Comparison of ENCODE assay signal across 10 cellular contexts in the genomic region with DNA sequence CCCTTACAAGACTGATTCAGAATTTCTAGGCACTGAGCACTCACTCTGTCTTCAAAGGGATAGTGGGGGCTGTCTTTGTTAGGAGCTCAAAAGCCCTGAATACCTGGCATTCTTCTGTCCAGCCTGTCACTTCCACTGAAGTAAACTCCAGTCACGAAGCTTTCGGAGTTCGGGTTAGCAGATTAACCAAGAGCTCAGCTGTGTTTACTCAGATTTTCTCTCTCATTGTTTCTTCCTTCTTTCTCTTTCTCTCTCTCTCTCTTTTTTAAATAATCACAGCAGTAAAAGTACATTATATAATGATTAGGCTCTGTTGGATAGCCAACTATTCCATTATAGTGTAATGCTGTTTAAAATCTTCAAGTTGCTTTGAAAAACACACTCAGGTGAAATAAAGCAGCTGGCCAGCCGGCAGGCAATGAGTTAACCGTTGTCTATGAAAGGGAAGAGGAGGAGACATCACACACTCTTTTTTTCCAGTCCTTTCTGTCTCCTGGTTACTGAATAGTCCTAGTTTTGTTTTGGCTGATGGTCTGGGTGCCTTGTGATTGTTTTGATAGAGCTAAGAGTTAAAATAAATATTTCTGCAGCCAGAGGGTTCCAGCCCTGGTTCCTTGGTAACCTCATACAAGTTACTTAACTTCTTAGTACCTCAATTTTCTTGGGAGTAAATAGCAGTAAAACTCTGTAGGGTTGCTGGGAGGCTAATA.
DNase-seq lines count a peak whose midpoint lies in the region; ATAC-seq and TF ChIP-seq lines count a peak whose summit lies in the region.
"Had no signal": no experiment of that assay in that cellular context is flagged by ENCODE, and none has a peak within 500 bp of the region (broad histone marks: within the 10 kb centered on the region; RNA-seq: fewer than 3 reads in every experiment).

No MANE protein-coding gene starts in this region.

- TF ChIP-seq CTCF in GM13976 (IDR thresholded peaks at IDR 0.05; ENCODE audit: borderline replicate concordance, control extremely low read depth, extremely low read depth, insufficient read depth, missing control alignments): no peak

- ATAC-seq in HG03378 (IDR thresholded peaks at IDR 0.05; ENCODE audit: unreplicated experiment): no peak
- ATAC-seq: Panc1 had no signal

- DNase-seq in HS-27A (ENCODE audit: low read depth) (peak; percentile 12), brain pericyte (ENCODE audit: low read depth, low spot score) (peak; percentile 77), islet precursor cell (peak; percentile 89), smooth muscle cell of the brain vasculature (ENCODE audit: low read depth, low spot score) (peak; percentile 77), GM13976 (ENCODE audit: low spot score) (no peak), SW 1271 (lab: John Stamatoyannopoulos, UW) (no peak), NOMO-1 treated with DMSO at 0.1 percent for 48 hours (lab: John Stamatoyannopoulos, UW; ENCODE audit: unreplicated experiment) (no peak)
- DNase-seq: activated CD8-positive, alpha-beta memory T cell treated with anti-CD3 and anti-CD28 coated beads, Interleukin-2, amount 50 U/mL, for 48 hours had no signal

- in situ Hi-C loops in GM13976 (cut with MboI; ENCODE audit: low sequenced_read_pairs, unreplicated experiment): no loop called here

Comparison
In these comparisons a context has a peak if more than half of its experiments do, and no peak if none do; other contexts are left out.
1. DNase-seq: peak in HS-27A (single experiment), brain pericyte (single experiment), islet precursor cell (single experiment) and smooth muscle cell of the brain vasculature (single experiment); none in GM13976 (single experiment), SW 1271 (0 of 2) and NOMO-1 treated with DMSO at 0.1 percent for 48 hours (single experiment).